In the genomic region with DNA sequence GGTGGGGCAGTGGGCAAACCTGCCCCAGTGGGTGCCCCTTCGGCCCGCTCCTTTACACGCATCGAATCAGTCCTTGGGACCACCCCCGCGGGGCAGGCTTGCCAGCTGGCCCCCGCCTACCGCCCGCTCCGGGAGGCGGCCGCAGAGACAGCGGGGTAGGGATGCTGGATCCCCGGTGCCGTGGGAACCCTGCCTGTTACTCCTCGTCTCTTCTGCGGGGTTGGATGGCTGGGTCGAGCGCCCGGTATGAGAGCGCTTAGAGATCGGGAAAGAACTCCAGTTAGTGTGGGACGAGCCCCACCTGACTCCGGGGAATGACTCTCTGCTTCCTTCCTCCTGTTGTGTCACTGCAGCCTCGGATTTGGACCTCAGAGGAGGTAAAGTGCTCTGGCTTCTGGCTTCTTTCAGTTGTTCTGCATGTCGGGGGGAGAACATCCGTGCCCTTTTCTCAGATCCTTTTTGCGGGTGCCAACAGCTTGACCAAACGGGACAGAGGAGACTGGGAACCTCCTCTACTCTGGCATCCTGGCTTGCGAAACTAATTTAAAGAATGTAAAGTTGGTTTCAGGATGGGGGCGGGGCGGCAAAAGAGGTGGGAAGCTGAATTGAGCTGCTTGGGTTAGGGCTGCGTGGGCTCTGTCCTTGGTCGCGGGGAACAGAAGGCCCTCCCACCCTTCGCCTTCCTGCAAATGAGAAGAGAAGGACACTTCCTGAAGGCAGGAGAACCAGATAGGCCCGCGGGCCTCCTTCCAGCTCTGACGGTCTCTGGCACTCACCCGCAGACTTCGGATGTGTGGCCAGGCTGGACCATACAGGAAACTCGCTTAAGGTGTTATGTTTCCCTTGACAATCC, we compare ENCODE assay signal across 1 cellular context.
A peak's percentile ranks its signal among the peaks of the same experiment; 100 is the strongest.
TF ChIP-seq lines count a peak whose summit lies in the region.

No MANE protein-coding gene starts in this region.

TF ChIP-seq in WTC11, 78 proteins besides CTCF, POLR2A, EP300 and RAD21 (continued from another document):
- TF ChIP-seq, protein P1, sequence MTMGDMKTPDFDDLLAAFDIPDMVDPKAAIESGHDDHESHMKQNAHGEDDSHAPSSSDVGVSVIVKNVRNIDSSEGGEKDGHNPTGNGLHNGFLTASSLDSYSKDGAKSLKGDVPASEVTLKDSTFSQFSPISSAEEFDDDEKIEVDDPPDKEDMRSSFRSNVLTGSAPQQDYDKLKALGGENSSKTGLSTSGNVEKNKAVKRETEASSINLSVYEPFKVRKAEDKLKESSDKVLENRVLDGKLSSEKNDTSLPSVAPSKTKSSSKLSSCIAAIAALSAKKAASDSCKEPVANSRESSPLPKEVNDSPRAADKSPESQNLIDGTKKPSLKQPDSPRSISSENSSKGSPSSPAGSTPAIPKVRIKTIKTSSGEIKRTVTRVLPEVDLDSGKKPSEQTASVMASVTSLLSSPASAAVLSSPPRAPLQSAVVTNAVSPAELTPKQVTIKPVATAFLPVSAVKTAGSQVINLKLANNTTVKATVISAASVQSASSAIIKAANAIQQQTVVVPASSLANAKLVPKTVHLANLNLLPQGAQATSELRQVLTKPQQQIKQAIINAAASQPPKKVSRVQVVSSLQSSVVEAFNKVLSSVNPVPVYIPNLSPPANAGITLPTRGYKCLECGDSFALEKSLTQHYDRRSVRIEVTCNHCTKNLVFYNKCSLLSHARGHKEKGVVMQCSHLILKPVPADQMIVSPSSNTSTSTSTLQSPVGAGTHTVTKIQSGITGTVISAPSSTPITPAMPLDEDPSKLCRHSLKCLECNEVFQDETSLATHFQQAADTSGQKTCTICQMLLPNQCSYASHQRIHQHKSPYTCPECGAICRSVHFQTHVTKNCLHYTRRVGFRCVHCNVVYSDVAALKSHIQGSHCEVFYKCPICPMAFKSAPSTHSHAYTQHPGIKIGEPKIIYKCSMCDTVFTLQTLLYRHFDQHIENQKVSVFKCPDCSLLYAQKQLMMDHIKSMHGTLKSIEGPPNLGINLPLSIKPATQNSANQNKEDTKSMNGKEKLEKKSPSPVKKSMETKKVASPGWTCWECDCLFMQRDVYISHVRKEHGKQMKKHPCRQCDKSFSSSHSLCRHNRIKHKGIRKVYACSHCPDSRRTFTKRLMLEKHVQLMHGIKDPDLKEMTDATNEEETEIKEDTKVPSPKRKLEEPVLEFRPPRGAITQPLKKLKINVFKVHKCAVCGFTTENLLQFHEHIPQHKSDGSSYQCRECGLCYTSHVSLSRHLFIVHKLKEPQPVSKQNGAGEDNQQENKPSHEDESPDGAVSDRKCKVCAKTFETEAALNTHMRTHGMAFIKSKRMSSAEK (CRISPR knock-in tag; IDR thresholded peaks at IDR 0.05; ENCODE audit: borderline replicate concordance) = no peak
- TF ChIP-seq, protein P2, sequence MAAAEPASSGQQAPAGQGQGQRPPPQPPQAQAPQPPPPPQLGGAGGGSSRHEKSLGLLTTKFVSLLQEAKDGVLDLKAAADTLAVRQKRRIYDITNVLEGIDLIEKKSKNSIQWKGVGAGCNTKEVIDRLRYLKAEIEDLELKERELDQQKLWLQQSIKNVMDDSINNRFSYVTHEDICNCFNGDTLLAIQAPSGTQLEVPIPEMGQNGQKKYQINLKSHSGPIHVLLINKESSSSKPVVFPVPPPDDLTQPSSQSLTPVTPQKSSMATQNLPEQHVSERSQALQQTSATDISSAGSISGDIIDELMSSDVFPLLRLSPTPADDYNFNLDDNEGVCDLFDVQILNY (CRISPR knock-in tag; IDR thresholded peaks at IDR 0.05) = no peak
- 0 out of 2 replicates have a peak, but pooled peaks have one; percentile 15 for TF ChIP-seq SP1 (CRISPR knock-in tag; conservative IDR thresholded peaks at IDR 0.05)
- TF ChIP-seq, protein P3, sequence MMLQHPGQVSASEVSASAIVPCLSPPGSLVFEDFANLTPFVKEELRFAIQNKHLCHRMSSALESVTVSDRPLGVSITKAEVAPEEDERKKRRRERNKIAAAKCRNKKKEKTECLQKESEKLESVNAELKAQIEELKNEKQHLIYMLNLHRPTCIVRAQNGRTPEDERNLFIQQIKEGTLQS (CRISPR knock-in tag; conservative IDR thresholded peaks at IDR 0.05) = no peak
